Comparison of ENCODE assay signal across 1 cellular context in the genomic region with DNA sequence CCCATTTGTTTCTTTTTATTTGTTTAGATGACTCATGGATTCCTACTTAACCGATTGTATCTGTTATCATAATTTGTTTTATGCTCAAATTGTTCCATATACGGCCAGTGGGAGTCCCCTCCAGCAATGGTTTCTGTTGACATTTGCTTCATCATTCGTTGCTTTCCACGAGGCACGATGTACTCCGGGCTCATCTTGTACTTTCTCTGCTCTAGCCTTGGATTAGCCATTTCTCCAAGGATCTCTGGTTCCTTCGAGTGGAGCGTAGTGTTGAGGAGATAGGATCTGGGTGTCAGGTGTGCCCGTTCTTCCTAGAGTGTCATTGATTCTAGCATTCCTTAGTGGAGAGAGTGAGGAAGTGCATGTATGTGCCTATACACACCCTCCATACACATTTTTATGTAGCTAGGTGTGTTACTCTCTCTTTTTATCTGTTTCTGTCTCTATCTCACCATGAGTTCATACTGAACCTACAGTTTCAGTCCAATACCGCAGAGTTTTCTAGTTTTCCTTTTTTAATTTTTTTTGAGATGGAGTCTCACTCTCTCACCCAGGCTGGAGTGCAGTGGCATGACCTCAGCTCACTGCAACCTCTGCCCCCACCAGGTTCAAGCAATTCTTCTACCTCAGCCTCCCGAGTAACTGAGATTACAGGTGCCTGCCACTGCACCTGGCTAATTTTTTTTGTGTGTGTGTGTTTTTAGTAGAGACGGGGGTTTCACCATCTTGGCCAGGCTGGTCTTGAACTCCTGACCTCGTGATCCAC.
TF ChIP-seq lines count a peak whose summit lies in the region.

No MANE protein-coding gene starts in this region.

TF ChIP-seq in A549, 52 proteins besides CTCF, POLR2A, EP300 and RAD21:
- TF ChIP-seq FOSL2 (IDR thresholded peaks at IDR 0.05) = no peak
- 0 out of 2 replicates have a peak, but pooled peaks have one; percentile 33 for TF ChIP-seq FOSL2 (CRISPR knock-in tag; IDR thresholded peaks at IDR 0.05)
- no peak for TF ChIP-seq MAZ (IDR thresholded peaks at IDR 0.05; ENCODE audit: borderline replicate concordance, low read depth, low read length)
- no peak for TF ChIP-seq CBX2 (IDR thresholded peaks at IDR 0.05; ENCODE audit: borderline replicate concordance, low read depth)
- TF ChIP-seq ESRRA (IDR thresholded peaks at IDR 0.05; ENCODE audit: borderline replicate concordance, low read length) = no peak
- no peak for TF ChIP-seq TP53 (CRISPR knock-in tag; IDR thresholded peaks at IDR 0.05)
- no peak for TF ChIP-seq REST (IDR thresholded peaks at IDR 0.05)
- no peak for TF ChIP-seq ZFP36 (IDR thresholded peaks at IDR 0.05; ENCODE audit: borderline replicate concordance, partially characterized antibody)
- no peak for TF ChIP-seq NPAS2 (CRISPR knock-in tag; IDR thresholded peaks at IDR 0.05; ENCODE audit: borderline replicate concordance)
- no peak for TF ChIP-seq FOSB (CRISPR knock-in tag; IDR thresholded peaks at IDR 0.05)
- 0 out of 2 replicates have a peak, but pooled peaks have one; percentile 17 for TF ChIP-seq MAX (IDR thresholded peaks at IDR 0.05)
- no peak for TF ChIP-seq KDM1A (IDR thresholded peaks at IDR 0.05; ENCODE audit: low read depth)
